1 cellular context compared by ENCODE assay signal in the genomic region with DNA sequence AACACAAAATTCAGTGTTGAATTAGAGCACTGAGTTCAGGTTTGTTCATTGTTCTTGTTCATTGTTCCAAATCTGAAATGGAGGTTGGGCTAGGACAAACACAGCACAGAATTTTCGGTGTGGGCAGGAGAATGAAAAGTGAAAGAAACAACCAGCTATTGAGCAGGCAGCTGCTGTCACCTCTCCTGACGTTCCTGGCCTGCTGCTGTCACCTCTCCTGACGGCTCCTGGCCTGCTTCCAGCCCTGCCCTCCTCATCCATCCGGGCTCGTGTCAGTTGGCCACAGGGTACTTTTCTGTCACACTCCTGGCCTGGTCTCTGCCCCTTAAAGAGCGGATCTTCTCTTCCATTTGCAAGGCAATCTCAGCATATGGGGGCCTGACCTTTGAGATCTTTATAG.
TF ChIP-seq lines count a peak whose summit lies in the region.

No MANE protein-coding gene starts in this region.

TF ChIP-seq in WTC11, 78 proteins besides CTCF, POLR2A, EP300 and RAD21 (continued from another document):
- TF ChIP-seq, protein P1, sequence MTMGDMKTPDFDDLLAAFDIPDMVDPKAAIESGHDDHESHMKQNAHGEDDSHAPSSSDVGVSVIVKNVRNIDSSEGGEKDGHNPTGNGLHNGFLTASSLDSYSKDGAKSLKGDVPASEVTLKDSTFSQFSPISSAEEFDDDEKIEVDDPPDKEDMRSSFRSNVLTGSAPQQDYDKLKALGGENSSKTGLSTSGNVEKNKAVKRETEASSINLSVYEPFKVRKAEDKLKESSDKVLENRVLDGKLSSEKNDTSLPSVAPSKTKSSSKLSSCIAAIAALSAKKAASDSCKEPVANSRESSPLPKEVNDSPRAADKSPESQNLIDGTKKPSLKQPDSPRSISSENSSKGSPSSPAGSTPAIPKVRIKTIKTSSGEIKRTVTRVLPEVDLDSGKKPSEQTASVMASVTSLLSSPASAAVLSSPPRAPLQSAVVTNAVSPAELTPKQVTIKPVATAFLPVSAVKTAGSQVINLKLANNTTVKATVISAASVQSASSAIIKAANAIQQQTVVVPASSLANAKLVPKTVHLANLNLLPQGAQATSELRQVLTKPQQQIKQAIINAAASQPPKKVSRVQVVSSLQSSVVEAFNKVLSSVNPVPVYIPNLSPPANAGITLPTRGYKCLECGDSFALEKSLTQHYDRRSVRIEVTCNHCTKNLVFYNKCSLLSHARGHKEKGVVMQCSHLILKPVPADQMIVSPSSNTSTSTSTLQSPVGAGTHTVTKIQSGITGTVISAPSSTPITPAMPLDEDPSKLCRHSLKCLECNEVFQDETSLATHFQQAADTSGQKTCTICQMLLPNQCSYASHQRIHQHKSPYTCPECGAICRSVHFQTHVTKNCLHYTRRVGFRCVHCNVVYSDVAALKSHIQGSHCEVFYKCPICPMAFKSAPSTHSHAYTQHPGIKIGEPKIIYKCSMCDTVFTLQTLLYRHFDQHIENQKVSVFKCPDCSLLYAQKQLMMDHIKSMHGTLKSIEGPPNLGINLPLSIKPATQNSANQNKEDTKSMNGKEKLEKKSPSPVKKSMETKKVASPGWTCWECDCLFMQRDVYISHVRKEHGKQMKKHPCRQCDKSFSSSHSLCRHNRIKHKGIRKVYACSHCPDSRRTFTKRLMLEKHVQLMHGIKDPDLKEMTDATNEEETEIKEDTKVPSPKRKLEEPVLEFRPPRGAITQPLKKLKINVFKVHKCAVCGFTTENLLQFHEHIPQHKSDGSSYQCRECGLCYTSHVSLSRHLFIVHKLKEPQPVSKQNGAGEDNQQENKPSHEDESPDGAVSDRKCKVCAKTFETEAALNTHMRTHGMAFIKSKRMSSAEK (CRISPR knock-in tag; IDR thresholded peaks at IDR 0.05; ENCODE audit: borderline replicate concordance): no peak
- TF ChIP-seq, protein P2, sequence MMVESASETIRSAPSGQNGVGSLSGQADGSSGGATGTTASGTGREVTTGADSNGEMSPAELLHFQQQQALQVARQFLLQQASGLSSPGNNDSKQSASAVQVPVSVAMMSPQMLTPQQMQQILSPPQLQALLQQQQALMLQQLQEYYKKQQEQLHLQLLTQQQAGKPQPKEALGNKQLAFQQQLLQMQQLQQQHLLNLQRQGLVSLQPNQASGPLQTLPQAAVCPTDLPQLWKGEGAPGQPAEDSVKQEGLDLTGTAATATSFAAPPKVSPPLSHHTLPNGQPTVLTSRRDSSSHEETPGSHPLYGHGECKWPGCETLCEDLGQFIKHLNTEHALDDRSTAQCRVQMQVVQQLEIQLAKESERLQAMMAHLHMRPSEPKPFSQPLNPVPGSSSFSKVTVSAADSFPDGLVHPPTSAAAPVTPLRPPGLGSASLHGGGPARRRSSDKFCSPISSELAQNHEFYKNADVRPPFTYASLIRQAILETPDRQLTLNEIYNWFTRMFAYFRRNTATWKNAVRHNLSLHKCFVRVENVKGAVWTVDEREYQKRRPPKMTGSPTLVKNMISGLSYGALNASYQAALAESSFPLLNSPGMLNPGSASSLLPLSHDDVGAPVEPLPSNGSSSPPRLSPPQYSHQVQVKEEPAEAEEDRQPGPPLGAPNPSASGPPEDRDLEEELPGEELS (CRISPR knock-in tag; IDR thresholded peaks at IDR 0.05): no peak
- no peak for TF ChIP-seq GABPB1 (CRISPR knock-in tag; IDR thresholded peaks at IDR 0.05)
- no peak for TF ChIP-seq CREB1 (CRISPR knock-in tag; IDR thresholded peaks at IDR 0.05)
- TF ChIP-seq SOX15 (CRISPR knock-in tag; IDR thresholded peaks at IDR 0.05): no peak
